In the genomic region with DNA sequence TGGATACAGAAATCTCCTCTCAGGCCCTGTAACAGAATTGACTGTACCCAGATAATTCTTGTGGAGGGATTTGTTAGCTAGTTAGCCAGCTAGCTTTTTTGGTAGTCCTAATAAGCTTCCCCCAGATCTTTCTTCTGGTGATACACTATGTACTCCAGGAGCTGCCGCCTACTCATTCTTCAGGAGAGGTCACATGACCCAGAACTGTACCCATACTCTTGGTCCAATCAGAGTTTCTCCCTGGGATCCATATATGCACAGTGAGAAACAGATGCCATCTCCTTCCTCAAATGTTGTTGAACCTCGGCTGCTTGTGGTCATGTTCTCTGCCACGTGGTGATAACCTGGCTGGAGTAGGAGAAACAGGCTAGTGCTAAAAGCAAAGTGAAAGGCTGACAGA, we compare ENCODE assay signal across 1 cellular context.
TF ChIP-seq lines count a peak whose summit lies in the region.

No MANE protein-coding gene starts in this region.

TF ChIP-seq in GM23338, 12 proteins besides CTCF, POLR2A, EP300 and RAD21 (continued from another document):
- TF ChIP-seq, protein P1, sequence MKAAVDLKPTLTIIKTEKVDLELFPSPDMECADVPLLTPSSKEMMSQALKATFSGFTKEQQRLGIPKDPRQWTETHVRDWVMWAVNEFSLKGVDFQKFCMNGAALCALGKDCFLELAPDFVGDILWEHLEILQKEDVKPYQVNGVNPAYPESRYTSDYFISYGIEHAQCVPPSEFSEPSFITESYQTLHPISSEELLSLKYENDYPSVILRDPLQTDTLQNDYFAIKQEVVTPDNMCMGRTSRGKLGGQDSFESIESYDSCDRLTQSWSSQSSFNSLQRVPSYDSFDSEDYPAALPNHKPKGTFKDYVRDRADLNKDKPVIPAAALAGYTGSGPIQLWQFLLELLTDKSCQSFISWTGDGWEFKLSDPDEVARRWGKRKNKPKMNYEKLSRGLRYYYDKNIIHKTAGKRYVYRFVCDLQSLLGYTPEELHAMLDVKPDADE (IDR thresholded peaks at IDR 0.05) = no peak
- TF ChIP-seq ZNF331 (CRISPR knock-in tag; IDR thresholded peaks at IDR 0.05; ENCODE audit: low read depth) = no peak
